In genomic region chr18:30650499-30650898, GRCh38 we compare ENCODE assay signal across 21 cellular contexts.
"Had no signal": no experiment of that assay in that cellular context is flagged by ENCODE, and none has a peak within 500 bp of the region (broad histone marks: within the 10 kb centered on the region; RNA-seq: fewer than 3 reads in every experiment).

No MANE protein-coding gene starts in this region.

- H3K36me3 ChIP-seq: MG63, Peyer's patch, SJCRH30 had no signal

- ATAC-seq: PC-3, Right ventricle myocardium inferior had no signal

- H3K4me3 ChIP-seq: MG63, Peyer's patch, SJCRH30 had no signal

- H3K4me1 ChIP-seq: Peyer's patch, SJCRH30 had no signal

- H3K27me3 ChIP-seq: MG63, Peyer's patch, SJCRH30 had no signal

- H3K9me3 ChIP-seq: MG63, Peyer's patch, SJCRH30 had no signal

- H3K27ac ChIP-seq: Peyer's patch, SJCRH30 had no signal

- DNase-seq: Karpas-422; KG1; MG63; NCI-H1092 treated with DMSO at 0.1 percent for 48 hours; NCI-H1436; NCI-H187; NCI-H2029; NCI-H2081 treated with DMSO at 0.1 percent for 48 hours; NCI-H2171; NCI-H226; NCI-H446; NCI-H510A; NCI-H524 treated with DMSO at 0.1 percent for 48 hours; NCI-H69; NCI-H774; NK-92 treated with Interleukin-12 subunit alpha and Interleukin-12 subunit beta, amount 100 ng/mL, for 24 hours; PC-3; Peyer's patch; SHP77 treated with DMSO at 0.1 percent for 48 hours; SJCRH30 had no signal
